ENCODE assay signal across 8 cellular contexts in genomic region chr20:35093245-35093884, GRCh38. TPM values are rescaled to one million over a fixed set of nuclear protein-coding genes. Genes with fewer than 3 reads are reported as not detected.
DNase-seq lines count a peak whose midpoint lies in the region; ATAC-seq lines count a peak whose summit lies in the region.

No MANE protein-coding gene starts in this region.

- peak overlapping the region; percentile 89 for H3K27ac ChIP-seq in CD4-positive, CD25-positive, alpha-beta regulatory T cell (ENCODE audit: insufficient read depth, low read length, poor library complexity, severe bottlenecking)

- no peak for ATAC-seq in CD4-positive, CD25-positive, alpha-beta regulatory T cell (ENCODE audit: low read depth in 2 of 2)
- ATAC-seq in GM18520 (IDR thresholded peaks at IDR 0.05; ENCODE audit: unreplicated experiment) (no peak), GM19328 (IDR thresholded peaks at IDR 0.05; ENCODE audit: unreplicated experiment) (no peak)

- DNase-seq in CD4-positive, CD25-positive, alpha-beta regulatory T cell = no peak
- DNase-seq in M059J (ENCODE audit: low read depth) = peak; percentile 86
- DNase-seq in activated naive CD4-positive, alpha-beta T cell treated with anti-CD3 and anti-CD28 coated beads, Interleukin-2, amount 50 U/mL, for 16 hours = peak; percentile 59
- no peak for DNase-seq in immature natural killer cell
- DNase-seq in stimulated activated CD8-positive, alpha-beta memory T cell treated with anti-CD3 and anti-CD28 coated beads, Interleukin-7, amount 100 ng/mL, for 4 hours (ENCODE audit: low read depth in 2 of 2) = peak; percentile 39 to 44
- DNase-seq in NCI-H2196 (lab: John Stamatoyannopoulos, UW; ENCODE audit: unreplicated experiment) = no peak

- peak overlapping the region; percentile 71 for H3K4me3 ChIP-seq in CD4-positive, CD25-positive, alpha-beta regulatory T cell (ENCODE audit: low read depth, low read length)

- peaks cover 4% of the 10 kb centered on the region for H3K36me3 ChIP-seq in CD4-positive, CD25-positive, alpha-beta regulatory T cell (ENCODE audit: control insufficient read depth, insufficient read depth, low read length)

- H3K4me1 ChIP-seq in CD4-positive, CD25-positive, alpha-beta regulatory T cell (ENCODE audit: control insufficient read depth, insufficient read depth, low read length, poor library complexity, severe bottlenecking) = peaks cover 36% of the 10 kb centered on the region

- H3K27me3 ChIP-seq in CD4-positive, CD25-positive, alpha-beta regulatory T cell (ENCODE audit: control insufficient read depth, insufficient read depth, low read length) = no peaks in the 10 kb centered on the region

- H3K27ac Mint-ChIP-seq in CD4-positive, CD25-positive, alpha-beta regulatory T cell = peak overlapping the region; percentile 85 to 94 (median 89)
- peak overlapping the region; percentile 86 to 98 (median 96) for H3K27ac Mint-ChIP-seq in immature natural killer cell

- H3K4me1 Mint-ChIP-seq in CD4-positive, CD25-positive, alpha-beta regulatory T cell = peaks cover 15 to 46% (median 36%) of the 10 kb centered on the region in 4 donors
- peaks cover 36 to 38% of the 10 kb centered on the region in 2 donors for H3K4me1 Mint-ChIP-seq in immature natural killer cell

- peaks cover 10% of the 10 kb centered on the region for H3K27me3 Mint-ChIP-seq in CD4-positive, CD25-positive, alpha-beta regulatory T cell
- peaks cover 5 to 11% (median 10%) of the 10 kb centered on the region in 3 donors for H3K27me3 Mint-ChIP-seq in immature natural killer cell (ENCODE audit: low read depth in 3 of 3)

- no peaks in the 10 kb centered on the region for H3K9me3 ChIP-seq in CD4-positive, CD25-positive, alpha-beta regulatory T cell (ENCODE audit: control insufficient read depth in 2 of 2, low read length in 2 of 2)

- no peaks in the 10 kb centered on the region for H3K9me3 Mint-ChIP-seq in CD4-positive, CD25-positive, alpha-beta regulatory T cell
- H3K9me3 Mint-ChIP-seq in immature natural killer cell = no peaks in the 10 kb centered on the region

- peaks cover 4% of the 10 kb centered on the region for H3K36me3 Mint-ChIP-seq in CD4-positive, CD25-positive, alpha-beta regulatory T cell
- H3K36me3 Mint-ChIP-seq in immature natural killer cell = no peaks in the 10 kb centered on the region

- H3K4me3 Mint-ChIP-seq in CD4-positive, CD25-positive, alpha-beta regulatory T cell = peak overlapping the region; percentile 86 to 95 (median 94)
- H3K4me3 Mint-ChIP-seq in immature natural killer cell = peak overlapping the region; percentile 86 to 97 (median 89)

RNA-seq across cellular contexts. Expression of gene TRPC4AP, which starts 0.8 kb away (rescaled TPM):
- total RNA-seq in CD4-positive, CD25-positive, alpha-beta regulatory T cell = 76.4 TPM
- polyA plus RNA-seq in CD4-positive, CD25-positive, alpha-beta regulatory T cell = 10 to 100 TPM; 58.7 to 73.2 (median 60.8) TPM
- total RNA-seq in M059J (2014; rRNA removed; shearing (Covaris generic)) = 90.6 and 94.4 TPM in 2 replicates
- polyA plus RNA-seq in immature natural killer cell = 10 to 100 TPM; 58.0 to 89.0 (median 72.5) TPM

RNA-seq across cellular contexts. Expression of gene EDEM2, which starts 53.8 kb away (rescaled TPM):
- 22.7 TPM for total RNA-seq in CD4-positive, CD25-positive, alpha-beta regulatory T cell
- 10 to 100 TPM; 46.4 to 52.1 (median 50.4) TPM for polyA plus RNA-seq in CD4-positive, CD25-positive, alpha-beta regulatory T cell
- total RNA-seq in M059J (2014; rRNA removed; shearing (Covaris generic)) = 54.5 and 80.3 TPM in 2 replicates
- 10 to 100 TPM; 48.6 to 62.2 (median 48.8) TPM for polyA plus RNA-seq in immature natural killer cell

Comparison
In these comparisons a context has a peak if more than half of its experiments do, and no peak if none do; other contexts are left out.
1. DNase-seq: peak in M059J (single experiment), activated naive CD4-positive, alpha-beta T cell treated with anti-CD3 and anti-CD28 coated beads, Interleukin-2, amount 50 U/mL, for 16 hours (single experiment) and stimulated activated CD8-positive, alpha-beta memory T cell treated with anti-CD3 and anti-CD28 coated beads, Interleukin-7, amount 100 ng/mL, for 4 hours (2 of 2); none in CD4-positive, CD25-positive, alpha-beta regulatory T cell (0 of 3), immature natural killer cell (0 of 3) and NCI-H2196 (single experiment).